24 cellular contexts compared by ENCODE assay signal in the genomic region with DNA sequence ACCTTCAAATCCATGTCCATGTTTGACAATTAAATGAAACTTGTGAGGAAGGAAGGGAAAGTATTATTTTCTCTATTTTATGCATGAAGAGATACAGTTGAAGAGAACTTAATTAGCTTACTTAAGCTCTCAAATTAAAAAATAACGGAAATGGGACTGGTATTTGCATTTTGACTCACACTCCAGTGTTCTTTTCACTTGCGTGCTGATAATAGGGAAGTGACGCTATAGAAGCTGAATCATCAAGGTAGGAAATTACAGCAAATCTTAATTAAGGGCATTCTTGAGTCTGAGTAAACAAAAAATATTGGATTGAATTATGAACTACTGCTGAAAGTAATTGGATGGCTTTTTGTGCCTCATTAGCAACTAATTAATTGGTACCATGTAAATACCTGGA. TPM values are rescaled to one million over a fixed set of nuclear protein-coding genes. Genes with fewer than 3 reads are reported as not detected.
DNase-seq lines count a peak whose midpoint lies in the region; ATAC-seq, FAIRE-seq and TF ChIP-seq lines count a peak whose summit lies in the region.
"Had no signal": no experiment of that assay in that cellular context is flagged by ENCODE, and none has a peak within 500 bp of the region (broad histone marks: within the 10 kb centered on the region; RNA-seq: fewer than 3 reads in every experiment).

No MANE protein-coding gene starts in this region.

- H3K4me3 ChIP-seq in OCI-LY3 (ENCODE audit: low read length) (no peak overlapping the region), esophagus muscularis mucosa (no peak overlapping the region)
- H3K4me3 ChIP-seq: Peyer's patch had no signal

- no peak overlapping the region for H2AFZ ChIP-seq in OCI-LY3 (ENCODE audit: low read depth, low read length)

- H3K27me3 ChIP-seq in OCI-LY3 (ENCODE audit: low read depth, low read length) (peaks cover 5% of the 10 kb centered on the region; the same call in 1 of the 2 replicates), esophagus muscularis mucosa (no peaks in the 10 kb centered on the region)
- H3K27me3 ChIP-seq: Peyer's patch had no signal

- H3K9me3 ChIP-seq in OCI-LY3 (ENCODE audit: insufficient read depth, low read length) (no peaks in the 10 kb centered on the region), esophagus muscularis mucosa (no peaks in the 10 kb centered on the region)
- H3K9me3 ChIP-seq: Peyer's patch had no signal

- intact Hi-C loops in esophagus muscularis mucosa (cut with DNase I): no loop called here

- no peak for TF ChIP-seq POLR2A in esophagus muscularis mucosa (IDR thresholded peaks at IDR 0.05; ENCODE audit: low read depth)

- no peak for TF ChIP-seq EP300 in esophagus muscularis mucosa (IDR thresholded peaks at IDR 0.05)

- H3K36me3 ChIP-seq in OCI-LY3 (replicated peaks; ENCODE audit: low read depth, low read length) (no peaks in the 10 kb centered on the region), esophagus muscularis mucosa (no peaks in the 10 kb centered on the region)
- H3K36me3 ChIP-seq: Peyer's patch had no signal

- H3K4me1 ChIP-seq in OCI-LY3 (ENCODE audit: low read length) (peaks cover 12% of the 10 kb centered on the region), esophagus muscularis mucosa (no peaks in the 10 kb centered on the region)
- H3K4me1 ChIP-seq: Peyer's patch had no signal

- ATAC-seq in GM18868 (IDR thresholded peaks at IDR 0.05; ENCODE audit: unreplicated experiment): peak; percentile 39
- ATAC-seq in HG03095 (IDR thresholded peaks at IDR 0.05; ENCODE audit: unreplicated experiment): no peak
- ATAC-seq: HepG2 had no signal

- peak; percentile 89 for FAIRE-seq in islet of Langerhans (lab: Jason Lieb, UNC)
- FAIRE-seq: H1, HepG2 had no signal

- no peak overlapping the region for H3K9ac ChIP-seq in OCI-LY3 (ENCODE audit: low read length)

- peak; percentile 66 for DNase-seq in NCI-H1105 treated with DMSO at 0.1 percent for 48 hours (lab: John Stamatoyannopoulos, UW)
- no peak for DNase-seq in NCI-H1105 (lab: John Stamatoyannopoulos, UW)
- no peak for DNase-seq in esophagus muscularis mucosa (ENCODE audit: extremely low spot score)
- DNase-seq in activated CD4-positive, alpha-beta T cell treated with anti-CD3 and anti-CD28 coated beads, Interleukin-2, amount 50 U/mL, for 1 hour: no peak
- DNase-seq: 8988T; CD4-positive, CD25-positive, alpha-beta regulatory T cell; COR-L47; DMS 273 treated with DMSO at 0.1 percent for 48 hours; DND-41; KBM-7; NCI-H1092; NCI-H1694 treated with DMSO at 0.1 percent for 48 hours; NCI-H2107; NCI-H510A; NCI-H774; Peyer's patch had no signal

- H4K20me1 ChIP-seq in OCI-LY3 (ENCODE audit: insufficient read depth, low read length): no peaks in the 10 kb centered on the region

- peak overlapping the region; percentile 51 for H3K4me2 ChIP-seq in OCI-LY3 (ENCODE audit: low read length)

- H3K27ac ChIP-seq in OCI-LY3 (ENCODE audit: low read length): no peak overlapping the region
- H3K27ac ChIP-seq in esophagus muscularis mucosa (replicated peaks in 1 of 4): no peak overlapping the region
- H3K27ac ChIP-seq: Peyer's patch had no signal

- TF ChIP-seq CTCF in OCI-LY3 (IDR thresholded peaks at IDR 0.05; ENCODE audit: low read depth, low read length) (no peak), esophagus muscularis mucosa (IDR thresholded peaks at IDR 0.05) (no peak)

- H3K79me2 ChIP-seq in OCI-LY3 (ENCODE audit: low read length): no peaks in the 10 kb centered on the region

- 84% methylated on average over 3 of the region's 3 CpGs for WGBS in esophagus muscularis mucosa

RNA-seq across cellular contexts. Expression of a gene that starts 44.0 kb away (rescaled TPM):
- not detected for total RNA-seq in esophagus muscularis mucosa
- total RNA-seq: B cell; CD4-positive, CD25-positive, alpha-beta regulatory T cell; H1; HepG2; Peyer's patch; SK-MEL-5 had no signal
